Comparison of ENCODE assay signal across 13 cellular contexts in genomic region chr11:132844956-132845355, GRCh38.
A peak's percentile ranks its signal among the peaks of the same experiment; 100 is the strongest.
DNase-seq lines count a peak whose midpoint lies in the region; ATAC-seq and TF ChIP-seq lines count a peak whose summit lies in the region.
"Had no signal": no experiment of that assay in that cellular context is flagged by ENCODE, and none has a peak within 500 bp of the region (broad histone marks: within the 10 kb centered on the region; RNA-seq: fewer than 3 reads in every experiment).

No MANE protein-coding gene starts in this region.

- H3K36me3 Mint-ChIP-seq in HFFc6 (ENCODE audit: low read depth) (no peaks in the 10 kb centered on the region), WTC11 (no peaks in the 10 kb centered on the region), progenitor cell of endocrine pancreas (ENCODE audit: insufficient read depth) (no peaks in the 10 kb centered on the region)
- H3K36me3 Mint-ChIP-seq: IgD-negative memory B cell had no signal

- no peaks in the 10 kb centered on the region; the same call in 1 of the 2 replicates for H3K9me3 Mint-ChIP-seq in HFFc6
- H3K9me3 Mint-ChIP-seq in WTC11 = no peaks in the 10 kb centered on the region
- no peaks in the 10 kb centered on the region for H3K9me3 Mint-ChIP-seq in progenitor cell of endocrine pancreas (ENCODE audit: low read depth)

- H3K27me3 Mint-ChIP-seq in HFFc6 (ENCODE audit: insufficient read depth) (no peaks in the 10 kb centered on the region; the same call in 1 of the 2 replicates), WTC11 (ENCODE audit: low read depth) (no peaks in the 10 kb centered on the region; the same call in 1 of the 2 replicates), progenitor cell of endocrine pancreas (peaks cover 39% of the 10 kb centered on the region)
- H3K27me3 Mint-ChIP-seq: central memory CD8-positive, alpha-beta T cell; IgD-negative memory B cell had no signal

- H3K27ac Mint-ChIP-seq in HFFc6 = peak overlapping the region; percentile 34; the same call in 1 of the 2 replicates
- no peak overlapping the region for H3K27ac Mint-ChIP-seq in WTC11
- H3K27ac Mint-ChIP-seq in progenitor cell of endocrine pancreas = no peak overlapping the region
- H3K27ac Mint-ChIP-seq: IgD-negative memory B cell had no signal

- POLR2A ChIA-PET in AG04450 (lab: Yijun Ruan, JAX) (interaction anchor here (0.7 to 1.6 kb wide), 2 partner anchors 30 to 309 kb away, joined by 4 to 7 read pairs; no protein-coding TSS in a partner anchor), WTC11 (lab: Charles Lee) (interaction anchor here (0.5 to 0.7 kb wide), 2 partner anchors 45 to 96 kb away, joined by 4 read pairs; no protein-coding TSS in a partner anchor)

- H3K4me1 Mint-ChIP-seq in HFFc6 (ENCODE audit: low read depth) (peaks cover 36% of the 10 kb centered on the region), WTC11 (peaks cover 25% of the 10 kb centered on the region), progenitor cell of endocrine pancreas (ENCODE audit: low read depth) (no peaks in the 10 kb centered on the region)
- H3K4me1 Mint-ChIP-seq: central memory CD8-positive, alpha-beta T cell; IgD-negative memory B cell had no signal

- DNase-seq in AG04450 (ENCODE audit: low read depth, low spot score) = peak; percentile 77
- DNase-seq in HFFc6 = peak; percentile 88
- peak; percentile 2 to 28 for DNase-seq in SJCRH30
- DNase-seq in foreskin fibroblast = peak; percentile 55 to 89
- DNase-seq in HAP-1 (ENCODE audit: low spot score in 2 of 2) = no peak
- no peak for DNase-seq in WTC11 (ENCODE audit: low spot score)
- no peak for DNase-seq in progenitor cell of endocrine pancreas (ENCODE audit: low spot score, unreplicated experiment)
- DNase-seq in NCI-H446 (lab: John Stamatoyannopoulos, UW) = no peak
- DNase-seq: activated T-cell treated with anti-CD3 and anti-CD28 coated beads, Interleukin-2, amount 50 U/mL, for 1 hour had no signal

- CTCF ChIA-PET in AG04450 (lab: Charles Lee) (interaction anchor here (0.6 to 2.7 kb wide), 5 partner anchors 13 to 336 kb away, joined by 3 to 15 read pairs (median 5); no protein-coding TSS in a partner anchor), WTC11 (lab: Charles Lee) (interaction anchor here (0.6 to 1.3 kb wide), 5 partner anchors 10 to 567 kb away, joined by 3 to 7 read pairs (median 3); no protein-coding TSS in a partner anchor)

- H3K27me3 ChIP-seq in AG04450 (ENCODE audit: control insufficient read depth, insufficient read depth, low read length) = no peaks in the 10 kb centered on the region
- H3K27me3 ChIP-seq in SJCRH30 = no peaks in the 10 kb centered on the region
- H3K27me3 ChIP-seq in HAP-1 (ENCODE audit: low read depth) = no peaks in the 10 kb centered on the region
- H3K27me3 ChIP-seq: BLaER1 had no signal

- H3K36me3 ChIP-seq in SJCRH30 = no peaks in the 10 kb centered on the region
- no peaks in the 10 kb centered on the region for H3K36me3 ChIP-seq in HAP-1 (replicated peaks)
- H3K36me3 ChIP-seq: BLaER1 had no signal

- H3K9me3 ChIP-seq in AG04450 (ENCODE audit: control insufficient read depth, insufficient read depth, low read length) (no peaks in the 10 kb centered on the region; the same call in 1 of the 2 replicates), SJCRH30 (replicated peaks) (no peaks in the 10 kb centered on the region), HAP-1 (no peaks in the 10 kb centered on the region)

- H3K27ac ChIP-seq in AG04450 (ENCODE audit: low read depth, low read length) (no peak overlapping the region), SJCRH30 (no peak overlapping the region)
- H3K27ac ChIP-seq: BLaER1 had no signal

- H3K4me3 Mint-ChIP-seq in HFFc6 (no peak overlapping the region), WTC11 (no peak overlapping the region), progenitor cell of endocrine pancreas (ENCODE audit: low read depth) (no peak overlapping the region)
- H3K4me3 Mint-ChIP-seq: central memory CD8-positive, alpha-beta T cell; IgD-negative memory B cell had no signal

- TF ChIP-seq CTCF in AG04450 (IDR thresholded peaks at IDR 0.05; ENCODE audit: low read depth, low read length) (no peak), HFFc6 (IDR thresholded peaks at IDR 0.05) (no peak), foreskin fibroblast (IDR thresholded peaks at IDR 0.05; ENCODE audit: low read depth, low read length) (no peak), WTC11 (IDR thresholded peaks at IDR 0.05) (no peak), progenitor cell of endocrine pancreas (IDR thresholded peaks at IDR 0.05; ENCODE audit: unreplicated experiment) (no peak)

- no peak for ATAC-seq in WTC11
- ATAC-seq: Right ventricle myocardium inferior had no signal

- H3K4me1 ChIP-seq in SJCRH30 (no peaks in the 10 kb centered on the region), HAP-1 (no peaks in the 10 kb centered on the region)

- H3K4me3 ChIP-seq in AG04450 (ENCODE audit: low read depth, low read length) (no peak overlapping the region), SJCRH30 (no peak overlapping the region), foreskin fibroblast (ENCODE audit: low read depth in 1 of 2, low read length in 2 of 2) (no peak overlapping the region), HAP-1 (no peak overlapping the region)
- H3K4me3 ChIP-seq: BLaER1 had no signal

- in situ Hi-C loops in HAP-1 (cut with MboI; ENCODE audit: low sequenced_read_pairs) = no loop called here

TF ChIP-seq in WTC11, 78 proteins besides CTCF, POLR2A, EP300 and RAD21:
- TF ChIP-seq GTF2I (CRISPR knock-in tag; conservative IDR thresholded peaks at IDR 0.05) (no peak), CDX4 (CRISPR knock-in tag; IDR thresholded peaks at IDR 0.05; ENCODE audit: borderline replicate concordance) (no peak), GRHL2 (CRISPR knock-in tag; IDR thresholded peaks at IDR 0.05; ENCODE audit: insufficient replicate concordance, severe bottlenecking) (no peak), OVOL2 (CRISPR knock-in tag; IDR thresholded peaks at IDR 0.05; ENCODE audit: borderline replicate concordance) (no peak), NFE2L1 (CRISPR knock-in tag; IDR thresholded peaks at IDR 0.05) (no peak), MAX (CRISPR knock-in tag; IDR thresholded peaks at IDR 0.05) (no peak), ATF1 (CRISPR knock-in tag; IDR thresholded peaks at IDR 0.05) (no peak)
- TF ChIP-seq, protein P1, sequence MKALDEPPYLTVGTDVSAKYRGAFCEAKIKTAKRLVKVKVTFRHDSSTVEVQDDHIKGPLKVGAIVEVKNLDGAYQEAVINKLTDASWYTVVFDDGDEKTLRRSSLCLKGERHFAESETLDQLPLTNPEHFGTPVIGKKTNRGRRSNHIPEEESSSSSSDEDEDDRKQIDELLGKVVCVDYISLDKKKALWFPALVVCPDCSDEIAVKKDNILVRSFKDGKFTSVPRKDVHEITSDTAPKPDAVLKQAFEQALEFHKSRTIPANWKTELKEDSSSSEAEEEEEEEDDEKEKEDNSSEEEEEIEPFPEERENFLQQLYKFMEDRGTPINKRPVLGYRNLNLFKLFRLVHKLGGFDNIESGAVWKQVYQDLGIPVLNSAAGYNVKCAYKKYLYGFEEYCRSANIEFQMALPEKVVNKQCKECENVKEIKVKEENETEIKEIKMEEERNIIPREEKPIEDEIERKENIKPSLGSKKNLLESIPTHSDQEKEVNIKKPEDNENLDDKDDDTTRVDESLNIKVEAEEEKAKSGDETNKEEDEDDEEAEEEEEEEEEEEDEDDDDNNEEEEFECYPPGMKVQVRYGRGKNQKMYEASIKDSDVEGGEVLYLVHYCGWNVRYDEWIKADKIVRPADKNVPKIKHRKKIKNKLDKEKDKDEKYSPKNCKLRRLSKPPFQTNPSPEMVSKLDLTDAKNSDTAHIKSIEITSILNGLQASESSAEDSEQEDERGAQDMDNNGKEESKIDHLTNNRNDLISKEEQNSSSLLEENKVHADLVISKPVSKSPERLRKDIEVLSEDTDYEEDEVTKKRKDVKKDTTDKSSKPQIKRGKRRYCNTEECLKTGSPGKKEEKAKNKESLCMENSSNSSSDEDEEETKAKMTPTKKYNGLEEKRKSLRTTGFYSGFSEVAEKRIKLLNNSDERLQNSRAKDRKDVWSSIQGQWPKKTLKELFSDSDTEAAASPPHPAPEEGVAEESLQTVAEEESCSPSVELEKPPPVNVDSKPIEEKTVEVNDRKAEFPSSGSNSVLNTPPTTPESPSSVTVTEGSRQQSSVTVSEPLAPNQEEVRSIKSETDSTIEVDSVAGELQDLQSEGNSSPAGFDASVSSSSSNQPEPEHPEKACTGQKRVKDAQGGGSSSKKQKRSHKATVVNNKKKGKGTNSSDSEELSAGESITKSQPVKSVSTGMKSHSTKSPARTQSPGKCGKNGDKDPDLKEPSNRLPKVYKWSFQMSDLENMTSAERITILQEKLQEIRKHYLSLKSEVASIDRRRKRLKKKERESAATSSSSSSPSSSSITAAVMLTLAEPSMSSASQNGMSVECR (CRISPR knock-in tag; IDR thresholded peaks at IDR 0.05; ENCODE audit: borderline replicate concordance) = no peak

Comparison
In these comparisons a context has a peak if more than half of its experiments do, and no peak if none do; other contexts are left out.
1. DNase-seq: peak in AG04450 (single experiment), HFFc6 (single experiment), SJCRH30 (2 of 2) and foreskin fibroblast (2 of 2); none in HAP-1 (0 of 2), WTC11 (single experiment), progenitor cell of endocrine pancreas (single experiment) and NCI-H446 (0 of 2).